Comparison of ENCODE assay signal across 25 cellular contexts in the genomic region with DNA sequence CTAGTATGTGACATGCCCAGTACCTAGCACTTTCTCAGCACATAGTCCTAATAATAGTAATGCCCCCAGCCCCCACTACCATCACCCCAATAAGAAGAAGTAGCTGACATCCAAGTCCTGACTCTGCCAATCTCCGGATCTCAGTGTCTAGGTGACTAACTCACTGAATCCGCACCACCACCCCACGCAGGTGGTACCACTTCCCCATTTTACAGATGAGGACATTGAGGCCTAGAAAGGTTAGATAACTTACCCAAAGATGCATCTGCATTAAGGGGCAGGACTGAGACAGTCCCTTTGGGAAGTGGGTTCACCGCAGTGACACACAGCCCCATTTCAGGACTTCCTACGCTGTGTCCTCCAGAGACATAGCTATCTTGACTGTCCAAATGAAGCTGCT.
"Had no signal": no experiment of that assay in that cellular context is flagged by ENCODE, and none has a peak within 500 bp of the region (broad histone marks: within the 10 kb centered on the region; RNA-seq: fewer than 3 reads in every experiment).

No MANE protein-coding gene starts in this region.

- H3K27me3 ChIP-seq: ovary, testis, tibial artery, upper lobe of left lung had no signal

- H3K9me3 ChIP-seq: lower lobe of right lung, ovary, psoas muscle, testis had no signal

- H3K4me3 ChIP-seq: lower lobe of right lung, ovary, psoas muscle, skin epidermis, spleen, testis, tibial artery, upper lobe of left lung had no signal

- ATAC-seq: left ventricle myocardium superior; lower lobe of right lung; naive thymus-derived CD8-positive, alpha-beta T cell; psoas muscle; right cardiac atrium; stimulated activated memory B cell treated with anti-CD40 and anti-IgM and Interleukin-4, amounts not matched to agents 10 μg/mL and 1 μg/mL and 100 μg/mL, for 72 hours; stimulated activated naive CD8-positive, alpha-beta T cell treated with anti-CD3 and anti-CD28 coated beads, Interleukin-15, Interleukin-2, amounts not matched to agents 100 U/mL and 50 U/mL, for 24 hours had no signal

- H3K4me1 ChIP-seq: lower lobe of right lung, psoas muscle, spleen, testis, upper lobe of left lung had no signal

- FAIRE-seq: frontal cortex, urothelium cell line had no signal

- H3K36me3 ChIP-seq: lower lobe of right lung, ovary, spleen, tibial artery, upper lobe of left lung had no signal

- H3K27ac ChIP-seq: lower lobe of right lung, ovary, psoas muscle, skin epidermis, spleen, testis, tibial artery, upper lobe of left lung had no signal

- DNase-seq: cortex of kidney; hypothalamus; immature natural killer cell; islet precursor cell; kidney glomerular epithelial cell; left ventricle myocardium superior; lower lobe of right lung; naive thymus-derived CD8-positive, alpha-beta T cell; nephron progenitor cell; occipital lobe; ovary; posterior cingulate gyrus; psoas muscle; right cardiac atrium; spleen; stimulated activated CD4-positive, alpha-beta T cell treated with anti-CD3 and anti-CD28 coated beads, Interleukin-4, amount 100 ng/mL, for 4 hours; stimulated activated naive CD8-positive, alpha-beta T cell treated with anti-CD3 and anti-CD28 coated beads, Interleukin-15, Interleukin-2, amounts not matched to agents 100 U/mL and 50 U/mL, for 24 hours; substantia nigra; testis; tibial artery; upper lobe of left lung had no signal
